Comparison of ENCODE assay signal across 11 cellular contexts in genomic region chr1:97050501-97050900, GRCh38.
DNase-seq lines count a peak whose midpoint lies in the region; TF ChIP-seq lines count a peak whose summit lies in the region.
"Had no signal": no experiment of that assay in that cellular context is flagged by ENCODE, and none has a peak within 500 bp of the region (broad histone marks: within the 10 kb centered on the region; RNA-seq: fewer than 3 reads in every experiment).

No MANE protein-coding gene starts in this region.

- no peaks in the 10 kb centered on the region for H3K4me1 Mint-ChIP-seq in Caco-2 (ENCODE audit: low read depth, unreplicated experiment)
- H3K4me1 Mint-ChIP-seq in nephron progenitor cell = peaks cover 5% of the 10 kb centered on the region

- TF ChIP-seq CTCF in Caco-2 (IDR thresholded peaks at IDR 0.05; ENCODE audit: insufficient read depth in 1 of 2, low read depth in 1 of 2, low read length in 1 of 2, severe bottlenecking in 1 of 2, unreplicated experiment in 1 of 2) (peak; percentile 2 to 16), VCaP (conservative IDR thresholded peaks at IDR 0.05) (peak; percentile 74), nephron progenitor cell (IDR thresholded peaks at IDR 0.05) (no peak), suprapubic skin (IDR thresholded peaks at IDR 0.05) (no peak)

- no peak overlapping the region for H3K9ac ChIP-seq in Karpas-422 (ENCODE audit: low read length)

- DNase-seq in Caco-2 = peak in 1 of 2 experiments; percentile 7
- DNase-seq in Karpas-422 = peak; percentile 58
- peak; percentile 92 for DNase-seq in iris pigment epithelial cell (ENCODE audit: low read depth)
- no peak for DNase-seq in nephron progenitor cell
- no peak for DNase-seq in suprapubic skin (ENCODE audit: low spot score in 2 of 2)
- no peak for DNase-seq in activated CD4-positive, alpha-beta T cell treated with anti-CD3 and anti-CD28 coated beads for 1 hour
- no peak for DNase-seq in activated CD8-positive, alpha-beta memory T cell treated with anti-CD3 and anti-CD28 coated beads for 24 hours
- DNase-seq: activated T-cell treated with anti-CD3 and anti-CD28 coated beads, Interleukin-2, amount 50 U/mL, for 1 hour; NK-92 treated with Interleukin-12 subunit alpha and Interleukin-12 subunit beta, amount 100 ng/mL, for 24 hours had no signal

- CTCF ChIA-PET in Caco-2 (lab: Charles Lee) = no interaction called here

- H3K9me3 ChIP-seq in Caco-2 = no peaks in the 10 kb centered on the region
- no peaks in the 10 kb centered on the region for H3K9me3 ChIP-seq in Karpas-422 (ENCODE audit: low read length)
- no peaks in the 10 kb centered on the region for H3K9me3 ChIP-seq in suprapubic skin

- no peaks in the 10 kb centered on the region for H3K27me3 ChIP-seq in Caco-2 (replicated peaks; ENCODE audit: control insufficient read depth, insufficient read depth, low read length)
- no peaks in the 10 kb centered on the region for H3K27me3 ChIP-seq in Karpas-422 (ENCODE audit: low read length)
- no peaks in the 10 kb centered on the region for H3K27me3 ChIP-seq in suprapubic skin

- H3K4me3 ChIP-seq in Caco-2 (ENCODE audit: low read depth, low read length) (no peak overlapping the region), Karpas-422 (ENCODE audit: low read length) (no peak overlapping the region), suprapubic skin (no peak overlapping the region)
- H3K4me3 ChIP-seq: skin epidermis had no signal

- no peaks in the 10 kb centered on the region for H4K20me1 ChIP-seq in Karpas-422 (ENCODE audit: insufficient read depth, low read depth, low read length)

- H3K36me3 ChIP-seq in Caco-2 (ENCODE audit: control insufficient read depth, insufficient read depth, low read length) = no peaks in the 10 kb centered on the region
- H3K36me3 ChIP-seq in Karpas-422 (ENCODE audit: insufficient read depth, low read length) = no peaks in the 10 kb centered on the region
- no peaks in the 10 kb centered on the region for H3K36me3 ChIP-seq in suprapubic skin

- no peaks in the 10 kb centered on the region for H3K36me3 Mint-ChIP-seq in Caco-2 (ENCODE audit: insufficient read depth, unreplicated experiment)
- H3K36me3 Mint-ChIP-seq in nephron progenitor cell (ENCODE audit: low read depth) = no peaks in the 10 kb centered on the region

- H3K27ac ChIP-seq in Karpas-422 (ENCODE audit: low read length) (no peak overlapping the region), VCaP (no peak overlapping the region), suprapubic skin (no peak overlapping the region)
- H3K27ac ChIP-seq: skin epidermis had no signal

- intact Hi-C loops in Caco-2 (cut with micrococcal nuclease; ENCODE audit: unreplicated experiment) = loop anchor here (1.0 kb wide), 1 partner anchor 84 kb away; no protein-coding TSS in a partner anchor

- no TSS peak for BruUV-seq in Caco-2 (replicated peaks; lab: Mats Ljungman, UMichigan)

- no peaks in the 10 kb centered on the region for H3K79me2 ChIP-seq in Karpas-422 (ENCODE audit: low read length)

- H3K9me2 ChIP-seq in Karpas-422 (replicated peaks; ENCODE audit: insufficient read depth, low read length) = no peaks in the 10 kb centered on the region

- TF ChIP-seq POLR2A in suprapubic skin (IDR thresholded peaks at IDR 0.05) = no peak

- H2AFZ ChIP-seq in Karpas-422 (ENCODE audit: low read length) = no peak overlapping the region

- H3K9me3 Mint-ChIP-seq in Caco-2 (ENCODE audit: unreplicated experiment) = no peaks in the 10 kb centered on the region
- peaks cover 7% of the 10 kb centered on the region for H3K9me3 Mint-ChIP-seq in nephron progenitor cell

- H3K27me3 Mint-ChIP-seq in Caco-2 (ENCODE audit: insufficient read depth, unreplicated experiment) (no peaks in the 10 kb centered on the region), nephron progenitor cell (ENCODE audit: low read depth, poor library complexity) (no peaks in the 10 kb centered on the region)

- no peak overlapping the region for H3K27ac Mint-ChIP-seq in Caco-2 (ENCODE audit: unreplicated experiment)
- H3K27ac Mint-ChIP-seq in nephron progenitor cell = no peak overlapping the region

- POLR2A ChIA-PET in Caco-2 (lab: Charles Lee) = no interaction called here

- no peak for TF ChIP-seq EP300 in suprapubic skin (IDR thresholded peaks at IDR 0.05)

- H3K4me1 ChIP-seq in Caco-2 (no peaks in the 10 kb centered on the region), Karpas-422 (ENCODE audit: low read length) (no peaks in the 10 kb centered on the region), suprapubic skin (no peaks in the 10 kb centered on the region)

- no peak overlapping the region for H3K4me2 ChIP-seq in Karpas-422 (ENCODE audit: low read depth, low read length, poor library complexity, severe bottlenecking)

- H3K4me3 Mint-ChIP-seq in Caco-2 (ENCODE audit: unreplicated experiment) = no peak overlapping the region
- no peak overlapping the region for H3K4me3 Mint-ChIP-seq in nephron progenitor cell

- WGBS in suprapubic skin = 85% methylated on average over 2 of the region's 2 CpGs

Comparison
In these comparisons a context has a peak if more than half of its experiments do, and no peak if none do; other contexts are left out.
1. DNase-seq: peak in Karpas-422 (single experiment) and iris pigment epithelial cell (single experiment); none in nephron progenitor cell (single experiment), suprapubic skin (0 of 2), activated CD4-positive, alpha-beta T cell treated with anti-CD3 and anti-CD28 coated beads for 1 hour (single experiment) and activated CD8-positive, alpha-beta memory T cell treated with anti-CD3 and anti-CD28 coated beads for 24 hours (single experiment).
2. CTCF ChIP-seq: peak in Caco-2 (2 of 2) and VCaP (single experiment); none in nephron progenitor cell (single experiment) and suprapubic skin (0 of 2).